2 cellular contexts compared by ENCODE assay signal in genomic region chr1:154945160-154945961, GRCh38.
TF ChIP-seq lines count a peak whose summit lies in the region.

No MANE protein-coding gene starts in this region.

TF ChIP-seq in IMR-90, 13 proteins besides CTCF, POLR2A, EP300 and RAD21:
- no peak for TF ChIP-seq FOS (IDR thresholded peaks at IDR 0.05; ENCODE audit: low read depth, low read length)
- no peak for TF ChIP-seq CHD1 (IDR thresholded peaks at IDR 0.05; ENCODE audit: low read depth, low read length)
- TF ChIP-seq, protein P1, sequence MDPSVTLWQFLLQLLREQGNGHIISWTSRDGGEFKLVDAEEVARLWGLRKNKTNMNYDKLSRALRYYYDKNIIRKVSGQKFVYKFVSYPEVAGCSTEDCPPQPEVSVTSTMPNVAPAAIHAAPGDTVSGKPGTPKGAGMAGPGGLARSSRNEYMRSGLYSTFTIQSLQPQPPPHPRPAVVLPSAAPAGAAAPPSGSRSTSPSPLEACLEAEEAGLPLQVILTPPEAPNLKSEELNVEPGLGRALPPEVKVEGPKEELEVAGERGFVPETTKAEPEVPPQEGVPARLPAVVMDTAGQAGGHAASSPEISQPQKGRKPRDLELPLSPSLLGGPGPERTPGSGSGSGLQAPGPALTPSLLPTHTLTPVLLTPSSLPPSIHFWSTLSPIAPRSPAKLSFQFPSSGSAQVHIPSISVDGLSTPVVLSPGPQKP (IDR thresholded peaks at IDR 0.05; ENCODE audit: borderline replicate concordance, low read depth, low read length), result no peak
- TF ChIP-seq, protein P2, sequence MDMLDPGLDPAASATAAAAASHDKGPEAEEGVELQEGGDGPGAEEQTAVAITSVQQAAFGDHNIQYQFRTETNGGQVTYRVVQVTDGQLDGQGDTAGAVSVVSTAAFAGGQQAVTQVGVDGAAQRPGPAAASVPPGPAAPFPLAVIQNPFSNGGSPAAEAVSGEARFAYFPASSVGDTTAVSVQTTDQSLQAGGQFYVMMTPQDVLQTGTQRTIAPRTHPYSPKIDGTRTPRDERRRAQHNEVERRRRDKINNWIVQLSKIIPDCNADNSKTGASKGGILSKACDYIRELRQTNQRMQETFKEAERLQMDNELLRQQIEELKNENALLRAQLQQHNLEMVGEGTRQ (IDR thresholded peaks at IDR 0.05; ENCODE audit: low read depth, low read length), result no peak
- TF ChIP-seq MAFK (IDR thresholded peaks at IDR 0.05; ENCODE audit: low read depth, low read length), result no peak
- no peak for TF ChIP-seq SMC3 (IDR thresholded peaks at IDR 0.05; ENCODE audit: low read depth, low read length)
- no peak for TF ChIP-seq BHLHE40 (IDR thresholded peaks at IDR 0.05; ENCODE audit: low read depth, low read length)
- no peak for TF ChIP-seq RCOR1 (IDR thresholded peaks at IDR 0.05; ENCODE audit: insufficient replicate concordance, low read length)
- TF ChIP-seq MAZ (IDR thresholded peaks at IDR 0.05; ENCODE audit: borderline replicate concordance, low read depth, low read length), result no peak

TF ChIP-seq in K562, 482 proteins besides CTCF, POLR2A, EP300 and RAD21:
- no peak for TF ChIP-seq KLF13 (tag; IDR thresholded peaks at IDR 0.05; ENCODE audit: borderline replicate concordance, low read depth)
- no peak for TF ChIP-seq MYBL2 (IDR thresholded peaks at IDR 0.05; ENCODE audit: low read depth)
- TF ChIP-seq MYBL2 (CRISPR knock-in tag; IDR thresholded peaks at IDR 0.05; ENCODE audit: borderline replicate concordance), result no peak
- TF ChIP-seq SMAD3 (CRISPR knock-in tag; conservative IDR thresholded peaks at IDR 0.05), result no peak
- TF ChIP-seq ZBTB2 (IDR thresholded peaks at IDR 0.05), result no peak
- peak; percentile 92 for TF ChIP-seq ZFP36 (IDR thresholded peaks at IDR 0.05; ENCODE audit: low read depth, low read length, partially characterized antibody)
